ENCODE assay signal across 8 cellular contexts in genomic region chr1:116373451-116374339, GRCh38. TPM values are rescaled to one million over a fixed set of nuclear protein-coding genes. Genes with fewer than 3 reads are reported as not detected.
DNase-seq lines count a peak whose midpoint lies in the region; ATAC-seq, FAIRE-seq and TF ChIP-seq lines count a peak whose summit lies in the region.

No MANE protein-coding gene starts in this region.

- H3K79me1 ChIP-seq in H1 (ENCODE audit: low read depth, low read length) = peaks cover 8% of the 10 kb centered on the region

- H4K20me1 ChIP-seq in H1 (replicated peaks in 1 of 2; ENCODE audit: control insufficient read depth in 1 of 2, insufficient read depth in 2 of 2, low read length in 2 of 2) = peaks cover 16 to 22% of the 10 kb centered on the region in 2 experiments

- no peak overlapping the region for H2AK5ac ChIP-seq in H1 (ENCODE audit: low read depth, low read length)

- H3K23ac ChIP-seq in H1 (ENCODE audit: insufficient read length) = no peak overlapping the region

- no peak overlapping the region for H4K91ac ChIP-seq in H1 (replicated peaks; ENCODE audit: insufficient read length, low read length)

- TF ChIP-seq POLR2A in H1 (IDR thresholded peaks at IDR 0.05; ENCODE audit: control extremely low read depth in 1 of 2, low read depth in 2 of 2, low read length in 2 of 2) = peak in 1 of 2 experiments; percentile 12; a peak in 2 of 3 replicates

- no peaks in the 10 kb centered on the region for H3K9me3 Mint-ChIP-seq in activated CD8-positive, alpha-beta T cell treated with anti-CD3 and anti-CD28 coated beads for 36 hours

- H2BK5ac ChIP-seq in H1 (ENCODE audit: low read depth, low read length) = peak overlapping the region; percentile 75; the same call in 1 of the 2 replicates

- DNase-seq in Daoy (ENCODE audit: low read depth) = peak; percentile 75
- DNase-seq in HEK293T (ENCODE audit: extremely low spot score) = peak; percentile 48
- DNase-seq in NCI-H2227 treated with DMSO at 0.1 percent for 48 hours (lab: John Stamatoyannopoulos, UW) = peak; percentile 49
- DNase-seq in activated CD8-positive, alpha-beta T cell treated with anti-CD3 and anti-CD28 coated beads for 36 hours = peak; percentile 80
- peak in 1 of 2 experiments; percentile 79 for DNase-seq in H1 (ENCODE audit: low read depth in 1 of 2, low spot score in 2 of 2)
- peak; percentile 91 for DNase-seq in mesenteric fat pad (ENCODE audit: low spot score)
- peak; percentile 35 for DNase-seq in stimulated activated CD8-positive, alpha-beta memory T cell treated with anti-CD3 and anti-CD28 coated beads, Interleukin-4, amount 100 ng/mL, for 24 hours (ENCODE audit: low read depth)

- H2AFZ ChIP-seq in H1 (ENCODE audit: low read length) = no peak overlapping the region

- TF ChIP-seq CTCF in activated CD8-positive, alpha-beta T cell treated with anti-CD3 and anti-CD28 coated beads for 36 hours (IDR thresholded peaks at IDR 0.05) = no peak
- TF ChIP-seq CTCF in H1 (IDR thresholded peaks at IDR 0.05; ENCODE audit: control extremely low read depth in 1 of 3, insufficient read depth in 1 of 3, low read depth in 1 of 3, low read length in 3 of 3) = no peak

- peaks cover 23 to 49% of the 10 kb centered on the region in 2 experiments for H3K79me2 ChIP-seq in H1 (ENCODE audit: control insufficient read depth in 1 of 2, insufficient read depth in 2 of 2, low read length in 2 of 2)

- peaks cover 2% of the 10 kb centered on the region for H3K27me3 Mint-ChIP-seq in activated CD8-positive, alpha-beta T cell treated with anti-CD3 and anti-CD28 coated beads for 36 hours

- 0 out of 2 replicates have a peak overlapping the region, but pooled peaks have one; percentile 50 for H2BK12ac ChIP-seq in H1 (ENCODE audit: low read depth, low read length)

- H3K4me1 Mint-ChIP-seq in activated CD8-positive, alpha-beta T cell treated with anti-CD3 and anti-CD28 coated beads for 36 hours (ENCODE audit: low read depth) = peaks cover 37% of the 10 kb centered on the region

- H2BK120ac ChIP-seq in H1 (replicated peaks; ENCODE audit: low read depth, low read length) = no peak overlapping the region

- no peak for FAIRE-seq in H1 (lab: Jason Lieb, UNC)

- TF ChIP-seq EP300 in H1 (IDR thresholded peaks at IDR 0.05; ENCODE audit: borderline replicate concordance in 1 of 2, low read depth in 2 of 2, low read length in 2 of 2) = no peak

- H3K4me1 ChIP-seq in H1 (replicated peaks in 1 of 4; ENCODE audit: control insufficient read depth in 3 of 4, insufficient read depth in 4 of 4, low read length in 3 of 4) = peaks cover 3 to 23% (median 16%) of the 10 kb centered on the region in 4 experiments

- H2BK15ac ChIP-seq in H1 (ENCODE audit: low read length) = no peak overlapping the region

- H3K18ac ChIP-seq in H1 (ENCODE audit: extremely low read depth, low read length) = peak overlapping the region; percentile 79

- POLR2A ChIA-PET in HEK293T (lab: Yijun Ruan, JAX) = interaction anchor here (0.8 to 1.8 kb wide), 5 partner anchors 9 to 234 kb away, joined by 3 to 5 read pairs (median 3); no protein-coding TSS in a partner anchor
- POLR2A ChIA-PET in activated CD8-positive, alpha-beta T cell treated with anti-CD3 and anti-CD28 coated beads for 36 hours (lab: Charles Lee) = interaction anchor here (0.7 to 1.5 kb wide), 3 partner anchors 116 to 226 kb away, joined by 3 to 5 read pairs (median 3); no protein-coding TSS in a partner anchor
- POLR2A ChIA-PET in H1 (lab: Charles Lee; ENCODE audit: partially characterized antibody) = interaction anchor here (0.7 to 4.9 kb wide), 10 partner anchors 8 to 234 kb away, joined by 3 to 21 read pairs (median 4); no protein-coding TSS in a partner anchor

- H3K9me3 ChIP-seq in H1 (ENCODE audit: insufficient read depth in 2 of 2, low read depth in 1 of 2, low read length in 1 of 2) = no peaks in the 10 kb centered on the region

- H3K36me3 ChIP-seq in H1 (ENCODE audit: control insufficient read depth in 2 of 4, insufficient read depth in 4 of 4, low read length in 3 of 4) = no peaks in the 10 kb centered on the region

- H3K4me3 Mint-ChIP-seq in activated CD8-positive, alpha-beta T cell treated with anti-CD3 and anti-CD28 coated beads for 36 hours = peak overlapping the region; percentile 97

- H4K8ac ChIP-seq in H1 (ENCODE audit: extremely low read depth, insufficient read depth, low read length) = peak overlapping the region; percentile 98

- peak overlapping the region; percentile 94 for H3K27ac Mint-ChIP-seq in activated CD8-positive, alpha-beta T cell treated with anti-CD3 and anti-CD28 coated beads for 36 hours

- intact Hi-C loops in activated CD8-positive, alpha-beta T cell treated with anti-CD3 and anti-CD28 coated beads for 36 hours (cut with micrococcal nuclease) = loop anchor here (10.0 kb wide), 1 partner anchor 381 kb away; the partner anchor contains the start of gene CD2

- peak overlapping the region; percentile 69 for H4K5ac ChIP-seq in H1 (ENCODE audit: insufficient read length, low read depth, low read length)

- peak overlapping the region; percentile 80 to 89 (median 84) for H3K4me3 ChIP-seq in H1 (ENCODE audit: extremely low read depth in 1 of 4, insufficient read depth in 2 of 4, low read depth in 3 of 4, low read length in 4 of 4)

- H3K27me3 ChIP-seq in H1 (replicated peaks in 1 of 4; ENCODE audit: control insufficient read depth in 3 of 4, extremely low read depth in 1 of 4, insufficient read depth in 3 of 4, low read length in 3 of 4) = no peaks in the 10 kb centered on the region; a peak in 3 of 7 replicates

- peak overlapping the region; percentile 84 to 88 for H3K4me2 ChIP-seq in H1 (ENCODE audit: insufficient read depth in 1 of 2, low read depth in 2 of 2, low read length in 2 of 2)

- peak; percentile 13 for ATAC-seq in activated CD8-positive, alpha-beta T cell treated with anti-CD3 and anti-CD28 coated beads for 36 hours
- ATAC-seq in HG02571 (IDR thresholded peaks at IDR 0.05; ENCODE audit: unreplicated experiment) = no peak

- peak overlapping the region; percentile 92 for H3K27ac ChIP-seq in H1 (ENCODE audit: low read depth, low read length)

- H3K4ac ChIP-seq in H1 (replicated peaks; ENCODE audit: insufficient read length, low read depth, low read length) = no peak overlapping the region

- CTCF ChIA-PET in HEK293T (lab: Yijun Ruan, JAX) (interaction anchor here (0.6 to 0.7 kb wide), 2 partner anchors 11 to 112 kb away, joined by 3 read pairs; no protein-coding TSS in a partner anchor), H1 (lab: Charles Lee; ENCODE audit: partially characterized antibody) (interaction anchor here (0.9 to 1.2 kb wide), 3 partner anchors 89 to 234 kb away, joined by 3 read pairs; no protein-coding TSS in a partner anchor)
- CTCF ChIA-PET in activated CD8-positive, alpha-beta T cell treated with anti-CD3 and anti-CD28 coated beads for 36 hours (lab: Charles Lee) = interaction anchor here (1.9 kb wide), 1 partner anchor 125 kb away, joined by 4 read pairs; no protein-coding TSS in a partner anchor

- peak overlapping the region; percentile 79 to 91 (median 87) for H3K9ac ChIP-seq in H1 (replicated peaks in 1 of 4; ENCODE audit: extremely low read depth in 1 of 4, low read depth in 3 of 4, low read length in 3 of 4)

- H2BK20ac ChIP-seq in H1 (ENCODE audit: low read length) = no peak overlapping the region

- no peak overlapping the region for H3K14ac ChIP-seq in H1 (ENCODE audit: insufficient read length)

- peak overlapping the region; percentile 62 for H3K56ac ChIP-seq in H1 (replicated peaks; ENCODE audit: insufficient read length, low read depth, low read length)

- TF ChIP-seq RAD21 in H1 (IDR thresholded peaks at IDR 0.05 in 1 of 2, conservative IDR thresholded peaks at IDR 0.05 in 1 of 2; ENCODE audit: low read depth in 2 of 2, low read length in 2 of 2) = no peak

- peaks cover 16% of the 10 kb centered on the region for H3K23me2 ChIP-seq in H1 (ENCODE audit: low read depth, low read length)

- peaks cover 29% of the 10 kb centered on the region for H3K36me3 Mint-ChIP-seq in activated CD8-positive, alpha-beta T cell treated with anti-CD3 and anti-CD28 coated beads for 36 hours (ENCODE audit: low read depth)

- 0% methylated on average over 30 of the region's 82 CpGs; no CpG with 5 or more reads in 1 of the 2 experiments for WGBS in H1 (ENCODE audit: extremely low coverage in 1 of 2, insufficient coverage in 1 of 2, insufficient read length in 1 of 2, insufficient replicate concordance in 2 of 2, low coverage in 1 of 2, low lambda C conversion rate in 2 of 2, missing lambda C conversion rate in 1 of 2), 2 experiments

TF ChIP-seq in HEK293T, 16 proteins besides CTCF, POLR2A, EP300 and RAD21:
- no peak for TF ChIP-seq SP1 (IDR thresholded peaks at IDR 0.05)
- TF ChIP-seq L3MBTL2 (conservative IDR thresholded peaks at IDR 0.05) = peak; percentile 47
TF ChIP-seq in HEK293T: peak in this region for 1.

TF ChIP-seq in H1, 55 proteins besides CTCF, POLR2A, EP300 and RAD21 (continues in another document):
- TF ChIP-seq KDM4A (IDR thresholded peaks at IDR 0.05; ENCODE audit: low read depth, low read length, severe bottlenecking) (peak; percentile 59), EGR1 (IDR thresholded peaks at IDR 0.05; ENCODE audit: borderline replicate concordance, low read depth, low read length) (peak; percentile 39; the same call in 1 of the 2 replicates), BRCA1 (IDR thresholded peaks at IDR 0.05; ENCODE audit: low read depth, low read length) (no peak), EZH2 (IDR thresholded peaks at IDR 0.05; ENCODE audit: low read depth, low read length, severe bottlenecking) (no peak), E2F6 (IDR thresholded peaks at IDR 0.05) (peak; percentile 10; the same call in 1 of the 2 replicates), POLR2AphosphoS5 (IDR thresholded peaks at IDR 0.05; ENCODE audit: low read depth, low read length) (peak; percentile 67), BCL11A (IDR thresholded peaks at IDR 0.05; ENCODE audit: low read depth in 2 of 2, low read length in 2 of 2) (no peak)

RNA-seq across cellular contexts. Expression of gene ATP1A1, which starts 0.7 kb away (rescaled TPM):
- total RNA-seq in Daoy (2014; rRNA removed; shearing (Covaris generic)) = 42.7 and 63.0 TPM in 2 replicates
- total RNA-seq in activated CD8-positive, alpha-beta T cell treated with anti-CD3 and anti-CD28 coated beads for 36 hours = 100 to 1,000 TPM; 201 to 202 TPM
- 325 and 326 TPM in 2 replicates for total RNA-seq in H1 (2021; fragmentation: NEBNext Ultra II Directional; extraction: Animal tissue kit (Norgen Biotek cat#: 25700))
- 196 and 222 TPM in 2 replicates for polyA plus RNA-seq in H1 (2011; rRNA removed)
- 303 TPM for polyA plus RNA-seq in H1 (2011; cell fraction: cytosol; rRNA removed)
- 248 TPM for polyA plus RNA-seq in H1 (2011; cell fraction: nucleus; rRNA removed)
- polyA plus RNA-seq in H1 (2012, experiment 1 of 2) = 307 to 322 TPM (median 314 TPM) in 4 replicates
- 161 TPM for polyA plus RNA-seq in H1 (2012, experiment 2 of 2)
- 339 TPM for polyA plus RNA-seq in H1 (2013, experiment 1 of 2)
- polyA plus RNA-seq in H1 (2013, experiment 2 of 2) = 324 TPM
- polyA minus RNA-seq in H1 (2011; rRNA and poly(A)+ RNA removed) = 506 and 517 TPM in 2 replicates
- polyA minus RNA-seq in H1 (2011; cell fraction: cytosol; rRNA and poly(A)+ RNA removed) = 183 TPM
- 178 TPM for polyA minus RNA-seq in H1 (2011; cell fraction: nucleus; rRNA and poly(A)+ RNA removed)
- 192 TPM for total RNA-seq in mesenteric fat pad
